Comparison of ENCODE assay signal across 1 cellular context in the genomic region with DNA sequence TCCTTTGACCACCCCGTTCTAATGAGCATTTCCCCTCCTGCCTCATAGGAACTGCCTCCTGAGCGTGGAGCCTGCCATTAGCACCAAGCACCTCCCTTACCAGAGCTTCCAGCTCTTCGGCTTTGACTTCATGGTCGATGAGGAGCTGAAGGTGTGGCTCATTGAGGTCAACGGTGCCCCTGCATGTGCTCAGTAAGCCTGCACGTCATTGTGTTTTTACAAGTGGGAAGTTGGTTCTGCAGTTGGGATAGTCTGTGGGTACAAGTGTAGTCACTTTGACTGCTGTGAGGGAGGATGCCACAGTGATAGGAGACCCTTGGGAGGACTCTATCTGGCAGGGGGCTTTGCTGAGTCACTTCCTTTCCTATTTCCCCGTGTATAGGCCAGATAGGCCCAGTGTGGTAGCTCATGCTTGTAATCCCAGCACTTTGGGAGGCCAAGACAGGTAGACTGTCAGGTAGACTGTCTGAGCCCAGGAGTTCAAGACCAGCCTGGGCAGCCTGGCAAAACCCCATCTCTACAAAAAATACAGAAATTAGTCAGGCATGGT.
TF ChIP-seq lines count a peak whose summit lies in the region.

No MANE protein-coding gene starts in this region.

TF ChIP-seq in K562, 482 proteins besides CTCF, POLR2A, EP300 and RAD21 (continues in another document):
- TF ChIP-seq MTF1 (CRISPR knock-in tag; IDR thresholded peaks at IDR 0.05; ENCODE audit: borderline replicate concordance) (no peak), LCOR (CRISPR knock-in tag; IDR thresholded peaks at IDR 0.05) (no peak), NFE2 (IDR thresholded peaks at IDR 0.05; ENCODE audit: low read depth) (peak; percentile 54; the same call in 1 of the 2 replicates), MECOM (CRISPR knock-in tag; IDR thresholded peaks at IDR 0.05) (no peak), ZNF316 (IDR thresholded peaks at IDR 0.05) (peak; percentile 36; the same call in 1 of the 2 replicates), MAFF (IDR thresholded peaks at IDR 0.05; ENCODE audit: low read length) (peak; percentile 16; the same call in 1 of the 2 replicates), CSDE1 (IDR thresholded peaks at IDR 0.05) (no peak), KDM4B (IDR thresholded peaks at IDR 0.05; ENCODE audit: borderline replicate concordance in 2 of 2, low read depth in 1 of 2) (no peak), ZNF589 (CRISPR knock-in tag; IDR thresholded peaks at IDR 0.05; ENCODE audit: low read depth) (no peak), L3MBTL2 (IDR thresholded peaks at IDR 0.05) (peak; percentile 40; the same call in 1 of the 2 replicates), CBFA2T2 (conservative IDR thresholded peaks at IDR 0.05) (no peak), SRSF3 (IDR thresholded peaks at IDR 0.05; ENCODE audit: insufficient read depth, low read length) (no peak), ZFP36 (IDR thresholded peaks at IDR 0.05; ENCODE audit: low read depth, low read length, partially characterized antibody) (no peak), SRSF9 (IDR thresholded peaks at IDR 0.05; ENCODE audit: borderline replicate concordance, low read depth, low read length) (no peak), ZSCAN29 (IDR thresholded peaks at IDR 0.05) (no peak), GATA2 (CRISPR knock-in tag; IDR thresholded peaks at IDR 0.05) (no peak), BCOR (IDR thresholded peaks at IDR 0.05) (no peak)
- TF ChIP-seq, protein P1, sequence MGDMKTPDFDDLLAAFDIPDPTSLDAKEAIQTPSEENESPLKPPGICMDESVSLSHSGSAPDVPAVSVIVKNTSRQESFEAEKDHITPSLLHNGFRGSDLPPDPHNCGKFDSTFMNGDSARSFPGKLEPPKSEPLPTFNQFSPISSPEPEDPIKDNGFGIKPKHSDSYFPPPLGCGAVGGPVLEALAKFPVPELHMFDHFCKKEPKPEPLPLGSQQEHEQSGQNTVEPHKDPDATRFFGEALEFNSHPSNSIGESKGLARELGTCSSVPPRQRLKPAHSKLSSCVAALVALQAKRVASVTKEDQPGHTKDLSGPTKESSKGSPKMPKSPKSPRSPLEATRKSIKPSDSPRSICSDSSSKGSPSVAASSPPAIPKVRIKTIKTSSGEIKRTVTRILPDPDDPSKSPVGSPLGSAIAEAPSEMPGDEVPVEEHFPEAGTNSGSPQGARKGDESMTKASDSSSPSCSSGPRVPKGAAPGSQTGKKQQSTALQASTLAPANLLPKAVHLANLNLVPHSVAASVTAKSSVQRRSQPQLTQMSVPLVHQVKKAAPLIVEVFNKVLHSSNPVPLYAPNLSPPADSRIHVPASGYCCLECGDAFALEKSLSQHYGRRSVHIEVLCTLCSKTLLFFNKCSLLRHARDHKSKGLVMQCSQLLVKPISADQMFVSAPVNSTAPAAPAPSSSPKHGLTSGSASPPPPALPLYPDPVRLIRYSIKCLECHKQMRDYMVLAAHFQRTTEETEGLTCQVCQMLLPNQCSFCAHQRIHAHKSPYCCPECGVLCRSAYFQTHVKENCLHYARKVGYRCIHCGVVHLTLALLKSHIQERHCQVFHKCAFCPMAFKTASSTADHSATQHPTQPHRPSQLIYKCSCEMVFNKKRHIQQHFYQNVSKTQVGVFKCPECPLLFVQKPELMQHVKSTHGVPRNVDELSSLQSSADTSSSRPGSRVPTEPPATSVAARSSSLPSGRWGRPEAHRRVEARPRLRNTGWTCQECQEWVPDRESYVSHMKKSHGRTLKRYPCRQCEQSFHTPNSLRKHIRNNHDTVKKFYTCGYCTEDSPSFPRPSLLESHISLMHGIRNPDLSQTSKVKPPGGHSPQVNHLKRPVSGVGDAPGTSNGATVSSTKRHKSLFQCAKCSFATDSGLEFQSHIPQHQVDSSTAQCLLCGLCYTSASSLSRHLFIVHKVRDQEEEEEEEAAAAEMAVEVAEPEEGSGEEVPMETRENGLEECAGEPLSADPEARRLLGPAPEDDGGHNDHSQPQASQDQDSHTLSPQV (IDR thresholded peaks at IDR 0.05), result peak; percentile 70
- TF ChIP-seq, protein P2, sequence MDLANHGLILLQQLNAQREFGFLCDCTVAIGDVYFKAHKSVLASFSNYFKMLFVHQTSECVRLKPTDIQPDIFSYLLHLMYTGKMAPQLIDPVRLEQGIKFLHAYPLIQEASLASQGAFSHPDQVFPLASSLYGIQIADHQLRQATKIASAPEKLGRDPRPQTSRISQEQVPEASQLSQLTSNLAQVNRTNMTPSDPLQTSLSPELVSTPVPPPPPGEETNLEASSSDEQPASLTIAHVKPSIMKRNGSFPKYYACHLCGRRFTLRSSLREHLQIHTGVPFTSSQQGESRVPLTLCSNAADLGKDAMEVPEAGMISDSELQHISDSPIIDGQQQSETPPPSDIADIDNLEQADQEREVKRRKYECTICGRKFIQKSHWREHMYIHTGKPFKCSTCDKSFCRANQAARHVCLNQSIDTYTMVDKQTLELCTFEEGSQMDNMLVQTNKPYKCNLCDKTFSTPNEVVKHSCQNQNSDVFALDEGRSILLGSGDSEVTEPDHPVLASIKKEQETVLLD (IDR thresholded peaks at IDR 0.05), result 0 out of 2 replicates have a peak, but pooled peaks have one; percentile 35
- TF ChIP-seq, protein P3, sequence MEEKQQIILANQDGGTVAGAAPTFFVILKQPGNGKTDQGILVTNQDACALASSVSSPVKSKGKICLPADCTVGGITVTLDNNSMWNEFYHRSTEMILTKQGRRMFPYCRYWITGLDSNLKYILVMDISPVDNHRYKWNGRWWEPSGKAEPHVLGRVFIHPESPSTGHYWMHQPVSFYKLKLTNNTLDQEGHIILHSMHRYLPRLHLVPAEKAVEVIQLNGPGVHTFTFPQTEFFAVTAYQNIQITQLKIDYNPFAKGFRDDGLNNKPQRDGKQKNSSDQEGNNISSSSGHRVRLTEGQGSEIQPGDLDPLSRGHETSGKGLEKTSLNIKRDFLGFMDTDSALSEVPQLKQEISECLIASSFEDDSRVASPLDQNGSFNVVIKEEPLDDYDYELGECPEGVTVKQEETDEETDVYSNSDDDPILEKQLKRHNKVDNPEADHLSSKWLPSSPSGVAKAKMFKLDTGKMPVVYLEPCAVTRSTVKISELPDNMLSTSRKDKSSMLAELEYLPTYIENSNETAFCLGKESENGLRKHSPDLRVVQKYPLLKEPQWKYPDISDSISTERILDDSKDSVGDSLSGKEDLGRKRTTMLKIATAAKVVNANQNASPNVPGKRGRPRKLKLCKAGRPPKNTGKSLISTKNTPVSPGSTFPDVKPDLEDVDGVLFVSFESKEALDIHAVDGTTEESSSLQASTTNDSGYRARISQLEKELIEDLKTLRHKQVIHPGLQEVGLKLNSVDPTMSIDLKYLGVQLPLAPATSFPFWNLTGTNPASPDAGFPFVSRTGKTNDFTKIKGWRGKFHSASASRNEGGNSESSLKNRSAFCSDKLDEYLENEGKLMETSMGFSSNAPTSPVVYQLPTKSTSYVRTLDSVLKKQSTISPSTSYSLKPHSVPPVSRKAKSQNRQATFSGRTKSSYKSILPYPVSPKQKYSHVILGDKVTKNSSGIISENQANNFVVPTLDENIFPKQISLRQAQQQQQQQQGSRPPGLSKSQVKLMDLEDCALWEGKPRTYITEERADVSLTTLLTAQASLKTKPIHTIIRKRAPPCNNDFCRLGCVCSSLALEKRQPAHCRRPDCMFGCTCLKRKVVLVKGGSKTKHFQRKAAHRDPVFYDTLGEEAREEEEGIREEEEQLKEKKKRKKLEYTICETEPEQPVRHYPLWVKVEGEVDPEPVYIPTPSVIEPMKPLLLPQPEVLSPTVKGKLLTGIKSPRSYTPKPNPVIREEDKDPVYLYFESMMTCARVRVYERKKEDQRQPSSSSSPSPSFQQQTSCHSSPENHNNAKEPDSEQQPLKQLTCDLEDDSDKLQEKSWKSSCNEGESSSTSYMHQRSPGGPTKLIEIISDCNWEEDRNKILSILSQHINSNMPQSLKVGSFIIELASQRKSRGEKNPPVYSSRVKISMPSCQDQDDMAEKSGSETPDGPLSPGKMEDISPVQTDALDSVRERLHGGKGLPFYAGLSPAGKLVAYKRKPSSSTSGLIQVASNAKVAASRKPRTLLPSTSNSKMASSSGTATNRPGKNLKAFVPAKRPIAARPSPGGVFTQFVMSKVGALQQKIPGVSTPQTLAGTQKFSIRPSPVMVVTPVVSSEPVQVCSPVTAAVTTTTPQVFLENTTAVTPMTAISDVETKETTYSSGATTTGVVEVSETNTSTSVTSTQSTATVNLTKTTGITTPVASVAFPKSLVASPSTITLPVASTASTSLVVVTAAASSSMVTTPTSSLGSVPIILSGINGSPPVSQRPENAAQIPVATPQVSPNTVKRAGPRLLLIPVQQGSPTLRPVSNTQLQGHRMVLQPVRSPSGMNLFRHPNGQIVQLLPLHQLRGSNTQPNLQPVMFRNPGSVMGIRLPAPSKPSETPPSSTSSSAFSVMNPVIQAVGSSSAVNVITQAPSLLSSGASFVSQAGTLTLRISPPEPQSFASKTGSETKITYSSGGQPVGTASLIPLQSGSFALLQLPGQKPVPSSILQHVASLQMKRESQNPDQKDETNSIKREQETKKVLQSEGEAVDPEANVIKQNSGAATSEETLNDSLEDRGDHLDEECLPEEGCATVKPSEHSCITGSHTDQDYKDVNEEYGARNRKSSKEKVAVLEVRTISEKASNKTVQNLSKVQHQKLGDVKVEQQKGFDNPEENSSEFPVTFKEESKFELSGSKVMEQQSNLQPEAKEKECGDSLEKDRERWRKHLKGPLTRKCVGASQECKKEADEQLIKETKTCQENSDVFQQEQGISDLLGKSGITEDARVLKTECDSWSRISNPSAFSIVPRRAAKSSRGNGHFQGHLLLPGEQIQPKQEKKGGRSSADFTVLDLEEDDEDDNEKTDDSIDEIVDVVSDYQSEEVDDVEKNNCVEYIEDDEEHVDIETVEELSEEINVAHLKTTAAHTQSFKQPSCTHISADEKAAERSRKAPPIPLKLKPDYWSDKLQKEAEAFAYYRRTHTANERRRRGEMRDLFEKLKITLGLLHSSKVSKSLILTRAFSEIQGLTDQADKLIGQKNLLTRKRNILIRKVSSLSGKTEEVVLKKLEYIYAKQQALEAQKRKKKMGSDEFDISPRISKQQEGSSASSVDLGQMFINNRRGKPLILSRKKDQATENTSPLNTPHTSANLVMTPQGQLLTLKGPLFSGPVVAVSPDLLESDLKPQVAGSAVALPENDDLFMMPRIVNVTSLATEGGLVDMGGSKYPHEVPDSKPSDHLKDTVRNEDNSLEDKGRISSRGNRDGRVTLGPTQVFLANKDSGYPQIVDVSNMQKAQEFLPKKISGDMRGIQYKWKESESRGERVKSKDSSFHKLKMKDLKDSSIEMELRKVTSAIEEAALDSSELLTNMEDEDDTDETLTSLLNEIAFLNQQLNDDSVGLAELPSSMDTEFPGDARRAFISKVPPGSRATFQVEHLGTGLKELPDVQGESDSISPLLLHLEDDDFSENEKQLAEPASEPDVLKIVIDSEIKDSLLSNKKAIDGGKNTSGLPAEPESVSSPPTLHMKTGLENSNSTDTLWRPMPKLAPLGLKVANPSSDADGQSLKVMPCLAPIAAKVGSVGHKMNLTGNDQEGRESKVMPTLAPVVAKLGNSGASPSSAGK (IDR thresholded peaks at IDR 0.05), result peak; percentile 60; the same call in 1 of the 2 replicates
- TF ChIP-seq, protein P4, sequence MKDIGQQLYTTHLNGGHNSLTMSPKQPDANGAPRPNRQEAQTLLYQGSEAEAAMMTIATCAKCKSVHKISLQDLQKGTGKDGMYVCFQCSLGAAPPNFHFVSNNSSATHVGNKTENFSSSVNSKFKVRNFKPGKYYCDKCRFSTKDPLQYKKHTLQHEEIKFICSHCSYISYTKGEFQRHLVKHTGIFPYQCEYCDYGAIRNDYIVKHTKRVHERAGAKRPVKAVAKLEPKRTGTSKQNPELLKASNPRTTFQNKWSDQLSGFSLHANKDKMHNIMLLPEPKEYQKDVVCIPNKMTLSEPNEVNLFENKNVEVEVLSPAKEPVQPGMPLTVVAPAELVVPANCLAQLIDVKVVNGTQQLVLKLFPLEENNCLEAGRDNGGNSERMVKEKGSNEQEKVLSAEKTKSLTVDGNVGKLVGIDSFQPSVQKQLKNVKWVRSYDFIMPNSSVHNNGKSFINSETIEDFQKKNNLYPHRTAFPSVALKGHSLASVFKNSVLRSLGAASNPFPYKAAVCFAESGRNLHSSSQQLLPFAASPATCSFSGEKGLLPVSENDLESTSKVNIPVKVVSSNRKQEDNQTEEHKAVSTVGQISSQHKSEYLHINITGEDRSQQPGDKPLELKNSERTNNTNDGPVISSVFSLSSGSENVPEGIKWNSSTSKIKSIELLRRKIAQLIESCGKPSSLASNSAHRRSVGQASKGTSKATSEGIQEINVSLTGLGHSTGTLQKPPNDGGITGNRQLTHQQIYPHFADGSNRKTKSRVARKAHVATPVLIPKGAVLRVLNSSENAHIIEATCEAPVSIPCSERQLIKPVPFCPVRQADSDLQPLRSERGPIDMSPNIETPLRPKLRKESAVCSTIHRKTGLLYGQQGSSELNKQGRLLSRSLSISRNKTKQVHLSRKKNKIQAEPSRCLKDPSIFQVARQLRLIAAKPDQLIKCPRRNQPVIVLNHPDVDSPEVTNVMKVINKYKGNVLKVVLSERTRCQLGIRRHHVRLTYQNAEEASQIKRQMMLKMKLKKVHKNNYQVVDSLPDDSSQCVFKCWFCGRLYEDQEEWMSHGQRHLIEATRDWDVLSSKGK (CRISPR knock-in tag; IDR thresholded peaks at IDR 0.05), result no peak
